ENCODE assay signal across 8 cellular contexts in genomic region chr13:106566682-106567420, GRCh38. TPM values are rescaled to one million over a fixed set of nuclear protein-coding genes. Genes with fewer than 3 reads are reported as not detected.
DNase-seq lines count a peak whose midpoint lies in the region; ATAC-seq and TF ChIP-seq lines count a peak whose summit lies in the region.

No MANE protein-coding gene starts in this region.

- H3K4me3 ChIP-seq in WI38 (ENCODE audit: low read depth, low read length) (peak overlapping the region; percentile 97), epithelial cell of proximal tubule (ENCODE audit: low read depth, low read length) (peak overlapping the region; percentile 91), mononuclear cell (ENCODE audit: low read length) (peak overlapping the region; percentile 90), suprapubic skin (peak overlapping the region; percentile 83)

- no peak for TF ChIP-seq EP300 in suprapubic skin (IDR thresholded peaks at IDR 0.05)

- WGBS in suprapubic skin = under 1% methylated on average over 25 of the region's 25 CpGs

- H3K9me3 ChIP-seq in mononuclear cell (ENCODE audit: low read depth, low read length) (no peaks in the 10 kb centered on the region), suprapubic skin (no peaks in the 10 kb centered on the region)

- in situ Hi-C loops in GM13976 (cut with MboI; ENCODE audit: low sequenced_read_pairs, unreplicated experiment) = no loop called here

- H3K36me3 ChIP-seq in suprapubic skin = no peaks in the 10 kb centered on the region

- peak; percentile 47 for ATAC-seq in HG02798 (IDR thresholded peaks at IDR 0.05; ENCODE audit: poor library complexity, unreplicated experiment)

- DNase-seq in AG08395 (ENCODE audit: low spot score) (peak; percentile 66), GM13976 (ENCODE audit: low spot score) (peak; percentile 71), NCI-H1105 treated with DMSO at 0.1 percent for 48 hours (lab: John Stamatoyannopoulos, UW) (peak; percentile 59), epithelial cell of proximal tubule (ENCODE audit: low read depth) (no peak), suprapubic skin (ENCODE audit: low spot score in 2 of 2) (no peak)

- H3K4me1 ChIP-seq in mononuclear cell (ENCODE audit: insufficient read depth, low read length) (peaks cover 48% of the 10 kb centered on the region), suprapubic skin (peaks cover 53% of the 10 kb centered on the region)

- TF ChIP-seq POLR2A in suprapubic skin (IDR thresholded peaks at IDR 0.05) = peak in 1 of 2 donors; percentile 13

- H3K27me3 ChIP-seq in mononuclear cell (ENCODE audit: insufficient read depth, low read length) (no peaks in the 10 kb centered on the region), suprapubic skin (no peaks in the 10 kb centered on the region)

- peak overlapping the region; percentile 98 for H3K27ac ChIP-seq in suprapubic skin

- TF ChIP-seq CTCF in GM13976 (IDR thresholded peaks at IDR 0.05; ENCODE audit: borderline replicate concordance, control extremely low read depth, extremely low read depth, insufficient read depth, missing control alignments) (no peak), WI38 (IDR thresholded peaks at IDR 0.05; ENCODE audit: low read depth, low read length) (no peak), epithelial cell of proximal tubule (conservative IDR thresholded peaks at IDR 0.05; ENCODE audit: low read depth, low read length) (no peak), suprapubic skin (IDR thresholded peaks at IDR 0.05) (no peak)

RNA-seq across cellular contexts. Expression of gene ARGLU1, which starts 1.1 kb away (rescaled TPM):
- total RNA-seq in epithelial cell of proximal tubule (43.0 and 46.3 TPM in 2 replicates), mononuclear cell (127 TPM), suprapubic skin (100 to 1,000 TPM in 1 of 4 donors, 10 to 100 TPM in 3; 48.4 to 161 (median 67.5) TPM)

RNA-seq across cellular contexts. Expression of gene EFNB2, which starts 31.4 kb away (rescaled TPM):
- 25.6 and 56.9 TPM in 2 replicates for total RNA-seq in epithelial cell of proximal tubule
- total RNA-seq in mononuclear cell = 0.21 TPM
- 10 to 100 TPM; 17.1 to 45.4 (median 28.3) TPM for total RNA-seq in suprapubic skin

Comparison
In these comparisons a context has a peak if more than half of its experiments do, and no peak if none do; other contexts are left out.
1. DNase-seq: peak in AG08395 (single experiment), GM13976 (single experiment) and NCI-H1105 treated with DMSO at 0.1 percent for 48 hours (single experiment); none in epithelial cell of proximal tubule (single experiment) and suprapubic skin (0 of 2).
2. RNA of gene EFNB2, which starts 31.4 kb away (total RNA-seq): 17.1 to 45.4 TPM in suprapubic skin and 25.6 to 56.9 TPM in epithelial cell of proximal tubule; 0.21 TPM in mononuclear cell (single experiment); every median in the first group is over 10 times any median in the second.
3. Peak in every context shown above with its lines, with median percentiles within 50 percentile points of each other: H3K4me3 ChIP-seq.